Comparison of ENCODE assay signal across 13 cellular contexts in the genomic region with DNA sequence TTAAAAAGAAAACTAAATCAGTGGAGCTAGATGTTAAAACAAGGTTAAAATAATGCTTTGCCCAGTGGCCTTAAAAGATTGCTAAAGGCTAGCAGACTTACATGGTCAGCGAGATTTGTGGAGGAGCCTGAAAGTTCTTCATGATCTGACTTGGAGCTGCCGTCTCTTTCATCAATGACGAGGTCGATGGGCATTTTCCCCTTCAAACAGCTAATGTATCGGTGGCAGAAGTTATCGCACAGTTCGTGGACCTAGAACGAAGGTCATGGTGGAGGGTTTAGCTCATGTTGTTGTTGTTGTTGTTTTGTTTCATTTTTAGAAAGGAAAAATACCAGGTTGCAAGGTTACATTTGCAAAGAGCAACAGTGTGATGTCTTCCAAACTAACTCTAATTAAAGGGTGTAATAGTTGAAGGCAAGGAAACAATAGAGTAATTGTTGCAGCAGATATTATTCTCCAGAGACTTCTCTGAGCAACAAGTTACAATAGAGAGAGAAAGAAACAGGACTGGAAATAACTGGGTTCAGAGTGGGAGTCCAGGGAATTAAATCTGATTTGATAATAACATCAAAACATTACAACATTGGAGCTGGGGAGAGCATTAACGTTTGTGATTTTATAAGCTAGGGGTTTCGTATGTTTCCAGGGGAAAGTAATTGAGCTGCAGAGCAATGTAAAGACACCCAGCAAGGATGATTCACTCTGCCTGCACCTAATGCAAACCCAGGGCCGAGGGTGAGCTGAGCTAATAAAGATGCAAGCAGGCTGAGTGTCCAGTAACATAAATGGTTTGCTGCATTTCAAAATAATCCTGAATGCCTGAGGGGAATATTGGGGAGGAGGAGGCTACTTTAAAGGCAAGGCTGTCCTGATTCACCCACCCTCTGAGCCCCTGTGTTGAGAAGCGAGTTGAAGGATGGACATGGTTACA. TPM values are rescaled to one million over a fixed set of nuclear protein-coding genes. Genes with fewer than 3 reads are reported as not detected.
A peak's percentile ranks its signal among the peaks of the same experiment; 100 is the strongest.
DNase-seq lines count a peak whose midpoint lies in the region; ATAC-seq and TF ChIP-seq lines count a peak whose summit lies in the region.
"Had no signal": no experiment of that assay in that cellular context is flagged by ENCODE, and none has a peak within 500 bp of the region (broad histone marks: within the 10 kb centered on the region; RNA-seq: fewer than 3 reads in every experiment).

No MANE protein-coding gene starts in this region.

- no peak for ATAC-seq in upper lobe of right lung
- no peak for ATAC-seq in GM19035 (IDR thresholded peaks at IDR 0.05; ENCODE audit: unreplicated experiment)
- no peak for ATAC-seq in naive thymus-derived CD4-positive, alpha-beta T cell
- ATAC-seq in HG03025 (IDR thresholded peaks at IDR 0.05; ENCODE audit: low FRiP score, unreplicated experiment) = no peak

- H4K91ac ChIP-seq in mesenchymal stem cell (ENCODE audit: low read length) = no peak overlapping the region

- TF ChIP-seq CTCF in coronary artery (IDR thresholded peaks at IDR 0.05) = no peak
- no peak for TF ChIP-seq CTCF in upper lobe of right lung (IDR thresholded peaks at IDR 0.05)

- CTCF ChIA-PET in naive thymus-derived CD4-positive, alpha-beta T cell (lab: Charles Lee) = no interaction called here

- H3K14ac ChIP-seq in mesenchymal stem cell (ENCODE audit: low read length in 2 of 2) = no peak overlapping the region

- H3K4me1 Mint-ChIP-seq in naive thymus-derived CD4-positive, alpha-beta T cell = peaks cover 9 to 36% (median 25%) of the 10 kb centered on the region in 7 donors

- WGBS in mesenchymal stem cell = 57% methylated on average over 11 of the region's 12 CpGs

- H3K4me3 ChIP-seq in coronary artery (peak overlapping the region; percentile 93), mesenchymal stem cell (ENCODE audit: insufficient read depth in 1 of 2, low read depth in 1 of 2, low read length in 2 of 2) (peak overlapping the region in 1 of 2 experiments; percentile 57), upper lobe of right lung (peak overlapping the region; percentile 76)
- H3K4me3 ChIP-seq in naive thymus-derived CD4-positive, alpha-beta T cell (ENCODE audit: low read length) = no peak overlapping the region

- DNase-seq in NCI-H1417 (lab: John Stamatoyannopoulos, UW) (peak in 2 of 3 experiments; percentile 46 to 64), NCI-H1417 treated with DMSO at 0.1 percent for 48 hours (lab: John Stamatoyannopoulos, UW) (no peak), coronary artery (ENCODE audit: low spot score) (no peak), mesenchymal stem cell (peak; percentile 84), upper lobe of right lung (no peak)
- DNase-seq in naive thymus-derived CD4-positive, alpha-beta T cell = no peak
- DNase-seq: activated T-cell treated with anti-CD3 and anti-CD28 coated beads, Interleukin-2, amount 50 U/mL, for 1 hour; naive B cell; NCI-H510A had no signal

- peak overlapping the region; percentile 55 for H4K8ac ChIP-seq in mesenchymal stem cell (ENCODE audit: low read length)

- H3K79me1 ChIP-seq in mesenchymal stem cell (replicated peaks; ENCODE audit: low read length, poor library complexity, severe bottlenecking) = peaks cover 16% of the 10 kb centered on the region

- no peak overlapping the region for H2BK5ac ChIP-seq in mesenchymal stem cell (ENCODE audit: low read depth, low read length, poor library complexity, severe bottlenecking)

- peaks cover 66 to 85% (median 80%) of the 10 kb centered on the region in 5 donors for H3K27me3 Mint-ChIP-seq in naive thymus-derived CD4-positive, alpha-beta T cell

- H3K36me3 ChIP-seq in mesenchymal stem cell (ENCODE audit: control insufficient read depth in 1 of 2, insufficient read depth in 2 of 2, low read depth in 1 of 2, low read length in 2 of 2) (peaks cover 3 to 46% of the 10 kb centered on the region in 2 experiments), upper lobe of right lung (peaks cover 5% of the 10 kb centered on the region)
- H3K36me3 ChIP-seq in naive thymus-derived CD4-positive, alpha-beta T cell (ENCODE audit: control insufficient read depth in 2 of 3, insufficient read depth in 3 of 3, low read length in 3 of 3) = no peaks in the 10 kb centered on the region

- peak overlapping the region in 2 of 10 donors; percentile 39 to 52 for H3K4me3 Mint-ChIP-seq in naive thymus-derived CD4-positive, alpha-beta T cell
- H3K4me3 Mint-ChIP-seq: T-helper 2 cell treated with Interferon-gamma antibody and Interleukin-4, amounts not matched to agents 5 μg/mL and 100 μg/mL, for 36 hours had no signal

- H2BK12ac ChIP-seq in mesenchymal stem cell (ENCODE audit: low read length in 2 of 2) = peak overlapping the region in 1 of 2 experiments; percentile 17

- H3K4me1 ChIP-seq in mesenchymal stem cell (ENCODE audit: control insufficient read depth, insufficient read depth, low read depth, low read length) = peaks cover 6% of the 10 kb centered on the region
- peaks cover 9% of the 10 kb centered on the region for H3K4me1 ChIP-seq in upper lobe of right lung
- H3K4me1 ChIP-seq in naive thymus-derived CD4-positive, alpha-beta T cell (ENCODE audit: control insufficient read depth in 2 of 2, insufficient read depth in 2 of 2, low read length in 2 of 2) = peaks cover 0 to 6% of the 10 kb centered on the region in 2 donors

- H2AK5ac ChIP-seq in mesenchymal stem cell (ENCODE audit: low read length, severe bottlenecking) = no peak overlapping the region

- H3K9ac ChIP-seq in mesenchymal stem cell (ENCODE audit: low read length) = peak overlapping the region; percentile 99

- peak overlapping the region; percentile 90 to 98 for H3K27ac ChIP-seq in coronary artery
- H3K27ac ChIP-seq in mesenchymal stem cell (ENCODE audit: low read length, poor library complexity, severe bottlenecking) = peak overlapping the region; percentile 27
- H3K27ac ChIP-seq in upper lobe of right lung = peak overlapping the region; percentile 73
- no peak overlapping the region for H3K27ac ChIP-seq in naive thymus-derived CD4-positive, alpha-beta T cell (ENCODE audit: low read depth, low read length)
- H3K27ac ChIP-seq: 22Rv1 had no signal

- peak overlapping the region in 1 of 2 experiments; percentile 38 for H3K18ac ChIP-seq in mesenchymal stem cell (ENCODE audit: low read depth in 1 of 2, low read length in 2 of 2)

- peak overlapping the region in 1 of 2 experiments; percentile 13 for H3K4ac ChIP-seq in mesenchymal stem cell (ENCODE audit: low read depth in 1 of 2, low read length in 2 of 2)

- no peak overlapping the region for H3K27ac Mint-ChIP-seq in naive thymus-derived CD4-positive, alpha-beta T cell
- H3K27ac Mint-ChIP-seq: naive B cell; T-helper 2 cell treated with Interferon-gamma antibody and Interleukin-4, amounts not matched to agents 5 μg/mL and 100 μg/mL, for 36 hours had no signal

- H3K27me3 ChIP-seq in mesenchymal stem cell (ENCODE audit: control insufficient read depth in 1 of 2, insufficient read depth in 1 of 2, low read length in 2 of 2) (no peaks in the 10 kb centered on the region), upper lobe of right lung (no peaks in the 10 kb centered on the region)
- peaks cover 0 to 8% of the 10 kb centered on the region in 2 donors for H3K27me3 ChIP-seq in naive thymus-derived CD4-positive, alpha-beta T cell (ENCODE audit: control insufficient read depth in 2 of 2, insufficient read depth in 2 of 2, low read length in 2 of 2)

- H2BK120ac ChIP-seq in mesenchymal stem cell (ENCODE audit: low read depth, low read length) = no peak overlapping the region

- no peak overlapping the region for H2AFZ ChIP-seq in mesenchymal stem cell (ENCODE audit: low read depth, low read length)

- H3K9me3 ChIP-seq in mesenchymal stem cell (ENCODE audit: control insufficient read depth, low read length) (no peaks in the 10 kb centered on the region), upper lobe of right lung (no peaks in the 10 kb centered on the region)
- H3K9me3 ChIP-seq in naive thymus-derived CD4-positive, alpha-beta T cell (ENCODE audit: control insufficient read depth in 2 of 3, low read length in 3 of 3) = no peaks in the 10 kb centered on the region

- no peak overlapping the region for H2BK15ac ChIP-seq in mesenchymal stem cell (ENCODE audit: low read depth, poor library complexity, severe bottlenecking)

- peaks cover 0 to 16% (median 0%) of the 10 kb centered on the region in 11 donors for H3K9me3 Mint-ChIP-seq in naive thymus-derived CD4-positive, alpha-beta T cell
- H3K9me3 Mint-ChIP-seq: T-helper 2 cell treated with Interferon-gamma antibody and Interleukin-4, amounts not matched to agents 5 μg/mL and 100 μg/mL, for 36 hours had no signal

- intact Hi-C loops in upper lobe of right lung (cut with DNase I) = no loop called here
- intact Hi-C loops in naive thymus-derived CD4-positive, alpha-beta T cell (cut with micrococcal nuclease) = no loop called here

- peaks cover 0 to 5% (median 2%) of the 10 kb centered on the region in 5 donors for H3K36me3 Mint-ChIP-seq in naive thymus-derived CD4-positive, alpha-beta T cell

- no peak overlapping the region for H3K4me2 ChIP-seq in mesenchymal stem cell (ENCODE audit: low read length, poor library complexity, severe bottlenecking)

- no peak overlapping the region for H3K23ac ChIP-seq in mesenchymal stem cell (ENCODE audit: low read length in 2 of 2)

- POLR2A ChIA-PET in naive thymus-derived CD4-positive, alpha-beta T cell (lab: Charles Lee) = no interaction called here

RNA-seq across cellular contexts. Expression of a gene that starts 6.6 kb away (rescaled TPM):
- 69.3 TPM for polyA plus RNA-seq in mesenchymal stem cell (2013, experiment 1 of 2)
- 68.8 TPM for polyA plus RNA-seq in mesenchymal stem cell (2013, experiment 2 of 2)
- 26.7 TPM for total RNA-seq in upper lobe of right lung
- under 1 TPM in 2 of 5 experiments, not detected in 3; 0.07 to 0.71 TPM for total RNA-seq in naive thymus-derived CD4-positive, alpha-beta T cell
- not detected for polyA plus RNA-seq in naive thymus-derived CD4-positive, alpha-beta T cell

Comparison
In these comparisons a context has a peak if more than half of its experiments do, and no peak if none do; other contexts are left out.
1. DNase-seq: peak in NCI-H1417 (2 of 3) and mesenchymal stem cell (single experiment); none in NCI-H1417 treated with DMSO at 0.1 percent for 48 hours (single experiment), coronary artery (single experiment), upper lobe of right lung (single experiment) and naive thymus-derived CD4-positive, alpha-beta T cell (0 of 9).
2. RNA of a gene that starts 6.6 kb away (total RNA-seq): 26.7 TPM in upper lobe of right lung (single experiment); 0.07 to 0.71 TPM in naive thymus-derived CD4-positive, alpha-beta T cell; every median in the first group is over 10 times any median in the second.